9 cellular contexts compared by ENCODE assay signal in the genomic region with DNA sequence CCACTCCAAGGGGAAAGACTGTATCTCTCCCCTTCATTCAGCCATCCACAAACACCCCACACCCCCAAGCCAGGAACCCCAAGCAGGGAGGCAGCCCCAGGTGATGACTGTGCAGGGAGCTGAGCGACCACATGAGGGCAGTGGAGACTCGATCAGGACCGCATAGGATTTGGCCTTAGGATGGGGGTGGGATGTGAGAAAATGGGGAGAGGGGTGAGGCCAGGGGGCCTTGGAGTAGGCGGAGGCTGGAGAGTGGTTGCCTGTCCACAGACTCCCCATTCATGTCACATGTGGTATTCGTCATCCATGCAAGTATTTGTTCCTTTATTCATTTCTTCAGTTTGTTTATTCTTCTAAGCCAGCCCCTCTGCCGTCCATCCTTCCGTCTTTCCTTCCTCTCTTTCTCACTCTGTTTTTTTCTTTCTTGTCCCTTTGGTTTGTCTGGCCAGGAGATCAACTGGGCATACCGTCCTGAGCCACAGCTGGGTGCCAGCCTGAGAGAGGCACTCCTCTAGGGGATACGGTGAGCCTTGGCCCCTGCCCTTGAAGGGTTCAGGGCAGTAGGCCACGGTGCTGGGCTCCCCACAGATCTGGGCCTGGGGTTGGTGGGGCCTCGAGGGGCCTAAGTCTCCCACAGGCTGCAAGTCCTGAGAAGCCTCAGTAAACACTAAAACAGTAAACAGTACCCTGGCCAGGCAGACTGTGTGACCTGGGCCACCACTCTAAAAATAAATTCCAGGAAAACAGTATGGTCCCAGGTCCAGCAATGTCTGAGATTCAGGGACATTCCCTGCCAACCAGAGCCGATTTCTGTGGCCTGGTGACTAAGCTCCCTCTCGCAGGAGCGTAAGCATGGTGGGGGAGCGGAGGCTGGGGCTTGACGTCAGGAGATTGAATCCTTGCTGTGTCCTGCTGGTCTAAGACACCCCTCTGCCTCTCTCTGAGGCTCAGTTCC. TPM values are rescaled to one million over a fixed set of nuclear protein-coding genes. Genes with fewer than 3 reads are reported as not detected.
DNase-seq lines count a peak whose midpoint lies in the region; ATAC-seq and TF ChIP-seq lines count a peak whose summit lies in the region.
"Had no signal": no experiment of that assay in that cellular context is flagged by ENCODE, and none has a peak within 500 bp of the region (broad histone marks: within the 10 kb centered on the region; RNA-seq: fewer than 3 reads in every experiment).

No MANE protein-coding gene starts in this region.

- H3K9me3 ChIP-seq in Karpas-422 (ENCODE audit: low read length) (no peaks in the 10 kb centered on the region), liver (ENCODE audit: control insufficient read depth in 4 of 4, low read length in 3 of 4) (no peaks in the 10 kb centered on the region)

- 24% methylated on average over 16 of the region's 16 CpGs for WGBS in liver

- TF ChIP-seq CTCF in choroid plexus epithelial cell (conservative IDR thresholded peaks at IDR 0.05; ENCODE audit: low read depth, low read length) = peak; percentile 90
- peak; percentile 66 for TF ChIP-seq CTCF in liver (IDR thresholded peaks at IDR 0.05; ENCODE audit: low read depth, low read length, missing input control)

- H3K27ac ChIP-seq in Karpas-422 (ENCODE audit: low read length) = no peak overlapping the region
- peak overlapping the region; percentile 90 to 93 for H3K27ac ChIP-seq in liver (ENCODE audit: low read depth in 1 of 2, low read length in 2 of 2)

- no peak overlapping the region for H2AFZ ChIP-seq in Karpas-422 (ENCODE audit: low read length)

- no peak overlapping the region for H3K27ac Mint-ChIP-seq in T-helper 2 cell treated with Interferon-gamma antibody and Interleukin-4, amounts not matched to agents 5 μg/mL and 100 μg/mL, for 36 hours
- H3K27ac Mint-ChIP-seq: activated naive CD4-positive, alpha-beta T cell treated with anti-CD3 and anti-CD28 coated beads, Interleukin-2, amount 50 U/mL, for 24 hours had no signal

- no peaks in the 10 kb centered on the region for H3K27me3 ChIP-seq in Karpas-422 (ENCODE audit: low read length)
- H3K27me3 ChIP-seq in liver (ENCODE audit: control insufficient read depth in 4 of 4, insufficient read depth in 4 of 4, low read length in 3 of 4) = no peaks in the 10 kb centered on the region

- peak; percentile 75 to 83 for TF ChIP-seq RAD21 in liver (IDR thresholded peaks at IDR 0.05)

- peaks cover 7% of the 10 kb centered on the region for H3K4me1 Mint-ChIP-seq in T-helper 2 cell treated with Interferon-gamma antibody and Interleukin-4, amounts not matched to agents 5 μg/mL and 100 μg/mL, for 36 hours (ENCODE audit: low read depth)

- DNase-seq in DMS79 (lab: John Stamatoyannopoulos, UW) = peak; percentile 3
- DNase-seq in DMS79 treated with DMSO at 0.1 percent for 48 hours (lab: John Stamatoyannopoulos, UW) = no peak
- DNase-seq in Karpas-422 = peak; percentile 82
- peak; percentile 25 for DNase-seq in T-helper 2 cell treated with Interferon-gamma antibody and Interleukin-4, amounts not matched to agents 5 μg/mL and 100 μg/mL, for 36 hours (ENCODE audit: low spot score)
- peak; percentile 92 for DNase-seq in choroid plexus epithelial cell (ENCODE audit: low read depth)
- DNase-seq in stimulated activated CD8-positive, alpha-beta memory T cell treated with anti-CD3 and anti-CD28 coated beads, Interleukin-4, amount 100 ng/mL, for 24 hours (ENCODE audit: low read depth) = peak; percentile 22

- H3K36me3 Mint-ChIP-seq in T-helper 2 cell treated with Interferon-gamma antibody and Interleukin-4, amounts not matched to agents 5 μg/mL and 100 μg/mL, for 36 hours (ENCODE audit: low read depth) = no peaks in the 10 kb centered on the region
- H3K36me3 Mint-ChIP-seq: activated naive CD4-positive, alpha-beta T cell treated with anti-CD3 and anti-CD28 coated beads, Interleukin-2, amount 50 U/mL, for 24 hours had no signal

- no peak for ATAC-seq in GM18868 (IDR thresholded peaks at IDR 0.05; ENCODE audit: unreplicated experiment)

- H3K4me2 ChIP-seq in Karpas-422 (ENCODE audit: low read depth, low read length, poor library complexity, severe bottlenecking) = no peak overlapping the region

- H3K9me2 ChIP-seq in Karpas-422 (replicated peaks; ENCODE audit: insufficient read depth, low read length) = no peaks in the 10 kb centered on the region

- H3K9ac ChIP-seq in Karpas-422 (ENCODE audit: low read length) (no peak overlapping the region), liver (ENCODE audit: low read depth in 1 of 2, low read length in 2 of 2) (peak overlapping the region in 1 of 2 donors; percentile 59)

- H3K4me1 ChIP-seq in Karpas-422 (ENCODE audit: low read length) (no peaks in the 10 kb centered on the region), liver (ENCODE audit: control insufficient read depth in 4 of 4, insufficient read depth in 4 of 4, low read length in 3 of 4) (peaks cover 17 to 57% (median 44%) of the 10 kb centered on the region in 4 donors)

- peaks cover 4% of the 10 kb centered on the region for H3K27me3 Mint-ChIP-seq in T-helper 2 cell treated with Interferon-gamma antibody and Interleukin-4, amounts not matched to agents 5 μg/mL and 100 μg/mL, for 36 hours (ENCODE audit: low read depth)

- H3K9me3 Mint-ChIP-seq in T-helper 2 cell treated with Interferon-gamma antibody and Interleukin-4, amounts not matched to agents 5 μg/mL and 100 μg/mL, for 36 hours = no peaks in the 10 kb centered on the region
- H3K9me3 Mint-ChIP-seq: activated naive CD4-positive, alpha-beta T cell treated with anti-CD3 and anti-CD28 coated beads, Interleukin-2, amount 50 U/mL, for 24 hours had no signal

- H3K79me2 ChIP-seq in Karpas-422 (ENCODE audit: low read length) = no peaks in the 10 kb centered on the region

- no peaks in the 10 kb centered on the region for H3K36me3 ChIP-seq in Karpas-422 (ENCODE audit: insufficient read depth, low read length)
- no peaks in the 10 kb centered on the region for H3K36me3 ChIP-seq in liver (ENCODE audit: control insufficient read depth in 4 of 4, insufficient read depth in 3 of 4, low read depth in 1 of 4, low read length in 3 of 4)

- H3K4me3 ChIP-seq in Karpas-422 (ENCODE audit: low read length) (no peak overlapping the region), choroid plexus epithelial cell (ENCODE audit: low read depth, low read length) (no peak overlapping the region), liver (ENCODE audit: low read depth in 1 of 3, low read length in 3 of 3) (no peak overlapping the region)

- H3K4me3 Mint-ChIP-seq in T-helper 2 cell treated with Interferon-gamma antibody and Interleukin-4, amounts not matched to agents 5 μg/mL and 100 μg/mL, for 36 hours = no peak overlapping the region
- H3K4me3 Mint-ChIP-seq: activated naive CD4-positive, alpha-beta T cell treated with anti-CD3 and anti-CD28 coated beads, Interleukin-2, amount 50 U/mL, for 24 hours had no signal

- H4K20me1 ChIP-seq in Karpas-422 (ENCODE audit: insufficient read depth, low read depth, low read length) = no peaks in the 10 kb centered on the region

TF ChIP-seq in liver, 16 proteins besides CTCF, POLR2A, EP300 and RAD21 (continues in another document):
- TF ChIP-seq JUND (IDR thresholded peaks at IDR 0.05) (peak in 1 of 2 donors; percentile 66), GABPA (IDR thresholded peaks at IDR 0.05 in 1 of 2, conservative IDR thresholded peaks at IDR 0.05 in 1 of 2) (no peak), HNF4A (conservative IDR thresholded peaks at IDR 0.05) (peak; percentile 68 to 85), EGR1 (IDR thresholded peaks at IDR 0.05; ENCODE audit: low read depth in 2 of 2) (peak in 1 of 2 donors; percentile 58), HNF4G (IDR thresholded peaks at IDR 0.05) (no peak), NR2F2 (IDR thresholded peaks at IDR 0.05) (no peak), SP1 (IDR thresholded peaks at IDR 0.05) (peak; percentile 84), FOXA2 (IDR thresholded peaks at IDR 0.05) (peak; percentile 12), YY1 (IDR thresholded peaks at IDR 0.05) (peak; percentile 64)
- TF ChIP-seq, protein P1, sequence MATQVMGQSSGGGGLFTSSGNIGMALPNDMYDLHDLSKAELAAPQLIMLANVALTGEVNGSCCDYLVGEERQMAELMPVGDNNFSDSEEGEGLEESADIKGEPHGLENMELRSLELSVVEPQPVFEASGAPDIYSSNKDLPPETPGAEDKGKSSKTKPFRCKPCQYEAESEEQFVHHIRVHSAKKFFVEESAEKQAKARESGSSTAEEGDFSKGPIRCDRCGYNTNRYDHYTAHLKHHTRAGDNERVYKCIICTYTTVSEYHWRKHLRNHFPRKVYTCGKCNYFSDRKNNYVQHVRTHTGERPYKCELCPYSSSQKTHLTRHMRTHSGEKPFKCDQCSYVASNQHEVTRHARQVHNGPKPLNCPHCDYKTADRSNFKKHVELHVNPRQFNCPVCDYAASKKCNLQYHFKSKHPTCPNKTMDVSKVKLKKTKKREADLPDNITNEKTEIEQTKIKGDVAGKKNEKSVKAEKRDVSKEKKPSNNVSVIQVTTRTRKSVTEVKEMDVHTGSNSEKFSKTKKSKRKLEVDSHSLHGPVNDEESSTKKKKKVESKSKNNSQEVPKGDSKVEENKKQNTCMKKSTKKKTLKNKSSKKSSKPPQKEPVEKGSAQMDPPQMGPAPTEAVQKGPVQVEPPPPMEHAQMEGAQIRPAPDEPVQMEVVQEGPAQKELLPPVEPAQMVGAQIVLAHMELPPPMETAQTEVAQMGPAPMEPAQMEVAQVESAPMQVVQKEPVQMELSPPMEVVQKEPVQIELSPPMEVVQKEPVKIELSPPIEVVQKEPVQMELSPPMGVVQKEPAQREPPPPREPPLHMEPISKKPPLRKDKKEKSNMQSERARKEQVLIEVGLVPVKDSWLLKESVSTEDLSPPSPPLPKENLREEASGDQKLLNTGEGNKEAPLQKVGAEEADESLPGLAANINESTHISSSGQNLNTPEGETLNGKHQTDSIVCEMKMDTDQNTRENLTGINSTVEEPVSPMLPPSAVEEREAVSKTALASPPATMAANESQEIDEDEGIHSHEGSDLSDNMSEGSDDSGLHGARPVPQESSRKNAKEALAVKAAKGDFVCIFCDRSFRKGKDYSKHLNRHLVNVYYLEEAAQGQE (IDR thresholded peaks at IDR 0.05) = no peak
- TF ChIP-seq, protein P2, sequence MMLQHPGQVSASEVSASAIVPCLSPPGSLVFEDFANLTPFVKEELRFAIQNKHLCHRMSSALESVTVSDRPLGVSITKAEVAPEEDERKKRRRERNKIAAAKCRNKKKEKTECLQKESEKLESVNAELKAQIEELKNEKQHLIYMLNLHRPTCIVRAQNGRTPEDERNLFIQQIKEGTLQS (IDR thresholded peaks at IDR 0.05) = no peak

RNA-seq across cellular contexts. Expression of gene RHOD, which starts 2.5 kb away (rescaled TPM):
- total RNA-seq in Karpas-422 (2014; rRNA removed; shearing (Covaris generic); ENCODE audit: low replicate concordance) = not detected in 2 replicates
- total RNA-seq in liver = 10 to 100 TPM in 1 of 2 donors, 1 to 10 TPM in 1; 7.8 to 27.0 TPM
- polyA plus RNA-seq in liver = 10 to 100 TPM; 39.4 to 50.7 TPM

RNA-seq across cellular contexts. Expression of gene SYT12, which starts 31.2 kb away (rescaled TPM):
- 0.22 TPM in 1 of 2 replicates, not detected in the other for total RNA-seq in Karpas-422 (2014; rRNA removed; shearing (Covaris generic); ENCODE audit: low replicate concordance)
- total RNA-seq in liver = 1 to 10 TPM; 1.0 to 1.8 TPM
- polyA plus RNA-seq in liver = 10 to 100 TPM in 1 of 2 donors, under 1 TPM in 1; 0.47 to 12.1 TPM
